ENCODE assay signal across 31 cellular contexts in the genomic region with DNA sequence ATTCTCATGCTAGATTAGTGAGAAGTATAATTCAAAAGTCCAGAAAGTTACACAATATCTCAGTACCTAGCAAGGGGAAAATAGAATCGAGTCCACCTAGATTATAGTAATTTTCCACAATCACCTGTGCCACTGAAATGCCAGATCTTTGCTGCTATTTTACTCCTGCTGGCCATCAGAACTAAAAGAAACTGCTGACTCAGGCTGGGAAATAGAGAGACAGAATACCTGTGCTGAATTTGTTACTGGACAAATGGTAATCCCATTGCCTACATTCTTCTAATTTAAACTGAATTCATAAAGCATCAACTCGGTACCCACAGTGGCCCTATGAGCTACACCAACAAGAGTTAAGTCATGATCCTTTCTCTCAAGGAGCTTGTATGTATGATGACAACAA. TPM values are rescaled to one million over a fixed set of nuclear protein-coding genes. Genes with fewer than 3 reads are reported as not detected.
"Had no signal": no experiment of that assay in that cellular context is flagged by ENCODE, and none has a peak within 500 bp of the region (broad histone marks: within the 10 kb centered on the region; RNA-seq: fewer than 3 reads in every experiment).

No MANE protein-coding gene starts in this region.

- H3K27me3 ChIP-seq: neural progenitor cell, ovary, spleen, suprapubic skin, testis, tibial artery, transverse colon, upper lobe of right lung, uterus had no signal

- H3K27ac ChIP-seq: neural progenitor cell, ovary, parathyroid adenoma, psoas muscle, skin epidermis, spleen, suprapubic skin, testis, tibial artery, transverse colon, upper lobe of right lung, uterus had no signal

- H3K4me3 ChIP-seq: neural progenitor cell, ovary, psoas muscle, skin epidermis, smooth muscle cell, spleen, suprapubic skin, testis, tibial artery, transverse colon, upper lobe of right lung, uterus had no signal

- H3K4me2 ChIP-seq: neural progenitor cell, smooth muscle cell had no signal

- H3K4me1 ChIP-seq: neural progenitor cell, parathyroid adenoma, psoas muscle, spleen, suprapubic skin, testis, tibial artery, transverse colon, upper lobe of right lung, uterus had no signal

- H3K79me2 ChIP-seq: parathyroid adenoma had no signal

- H2AFZ ChIP-seq: neural progenitor cell, parathyroid adenoma had no signal

- H3K36me3 ChIP-seq: neural progenitor cell, ovary, spleen, suprapubic skin, tibial artery, transverse colon, upper lobe of right lung, uterus had no signal

- H3K9ac ChIP-seq: neural progenitor cell, parathyroid adenoma had no signal

- ATAC-seq: naive thymus-derived CD8-positive, alpha-beta T cell; natural killer cell treated with Interleukin-12 subunit alpha and Interleukin-12 subunit beta and Interleukin-15 and Interleukin-18, amount 100 ng/mL, for 72 hours; psoas muscle; right cardiac atrium; sciatic nerve; stimulated activated memory B cell treated with anti-CD40 and anti-IgM and Interleukin-4, amounts not matched to agents 10 μg/mL and 1 μg/mL and 100 μg/mL, for 72 hours; stimulated activated naive CD8-positive, alpha-beta T cell treated with anti-CD3 and anti-CD28 coated beads, Interleukin-15, amount 100 ng/mL, for 72 hours; stimulated activated naive CD8-positive, alpha-beta T cell treated with anti-CD3 and anti-CD28 coated beads, Interleukin-15, Interleukin-2, amounts not matched to agents 100 U/mL and 50 U/mL, for 24 hours; upper lobe of right lung had no signal

- DNase-seq: naive thymus-derived CD8-positive, alpha-beta T cell; nephron progenitor cell; occipital lobe; ovary; posterior cingulate gyrus; psoas muscle; right cardiac atrium; spleen; stimulated activated CD4-positive, alpha-beta T cell treated with anti-CD3 and anti-CD28 coated beads, Interleukin-12 subunit alpha, Interleukin-12 subunit beta, amount 100 ng/mL, for 4 hours; stimulated activated CD4-positive, alpha-beta T cell treated with anti-CD3 and anti-CD28 coated beads, Interleukin-1b, Interleukin-23, amount 100 ng/mL, for 48 hours; stimulated activated CD4-positive, alpha-beta T cell treated with anti-CD3 and anti-CD28 coated beads, Interleukin-4, amount 100 ng/mL, for 1 hour; stimulated activated CD4-positive, alpha-beta T cell treated with anti-CD3 and anti-CD28 coated beads, Interleukin-4, amount 100 ng/mL, for 4 hours; stimulated activated CD8-positive, alpha-beta memory T cell treated with anti-CD3 and anti-CD28 coated beads, Interleukin-4, amount 100 ng/mL, for 48 hours; stimulated activated naive CD4-positive, alpha-beta T cell; stimulated activated naive CD8-positive, alpha-beta T cell treated with anti-CD3 and anti-CD28 coated beads, Interleukin-15, amount 100 ng/mL, for 72 hours; stimulated activated naive CD8-positive, alpha-beta T cell treated with anti-CD3 and anti-CD28 coated beads, Interleukin-15, Interleukin-2, amounts not matched to agents 100 U/mL and 50 U/mL, for 24 hours; substantia nigra; testis; tibial artery; transverse colon; upper lobe of right lung; uterus had no signal

- H3K9me3 ChIP-seq: ovary, psoas muscle, suprapubic skin, testis, tibial artery, transverse colon, upper lobe of right lung, uterus had no signal

RNA-seq across cellular contexts. Expression of a gene that starts 55.0 kb away (rescaled TPM):
- total RNA-seq: naive thymus-derived CD8-positive, alpha-beta T cell; natural killer cell treated with Interleukin-12 subunit alpha and Interleukin-12 subunit beta and Interleukin-15 and Interleukin-18, amount 100 ng/mL, for 72 hours; spleen; upper lobe of right lung had no signal
- polyA plus RNA-seq: naive thymus-derived CD8-positive, alpha-beta T cell; smooth muscle cell; urinary bladder had no signal
